In genomic region chr17:76546556-76547182, GRCh38 we compare ENCODE assay signal across 11 cellular contexts. TPM values are rescaled to one million over a fixed set of nuclear protein-coding genes. Genes with fewer than 3 reads are reported as not detected.
DNase-seq lines count a peak whose midpoint lies in the region; ATAC-seq and TF ChIP-seq lines count a peak whose summit lies in the region.
"Had no signal": no experiment of that assay in that cellular context is flagged by ENCODE, and none has a peak within 500 bp of the region (broad histone marks: within the 10 kb centered on the region; RNA-seq: fewer than 3 reads in every experiment).

No MANE protein-coding gene starts in this region.

- H3K36me3 ChIP-seq in ACC112 (ENCODE audit: insufficient read depth, low read length) (no peaks in the 10 kb centered on the region), aorta (ENCODE audit: control insufficient read depth in 1 of 2, insufficient read depth in 2 of 2, low read length in 1 of 2) (no peaks in the 10 kb centered on the region)

- no peak overlapping the region for H2AFZ ChIP-seq in ACC112 (ENCODE audit: low read length, unreplicated experiment)

- ATAC-seq in HG03342 (IDR thresholded peaks at IDR 0.05; ENCODE audit: unreplicated experiment) (no peak), aorta (ENCODE audit: low FRiP score) (no peak)

- H3K27ac ChIP-seq in ACC112 (ENCODE audit: low read depth, low read length) (peak overlapping the region; percentile 93), aorta (ENCODE audit: low read depth in 1 of 2, low read length in 2 of 2) (no peak overlapping the region)
- H3K27ac ChIP-seq: HL-60 had no signal

- no peak overlapping the region for H3K4me3 ChIP-seq in ACC112 (ENCODE audit: low read depth, low read length)
- H3K4me3 ChIP-seq in astrocyte of the spinal cord (ENCODE audit: low read depth, low read length): no peak overlapping the region
- no peak overlapping the region for H3K4me3 ChIP-seq in aorta (ENCODE audit: low read length in 2 of 2)

- H3K36me3 Mint-ChIP-seq in HFFc6 (ENCODE audit: low read depth): no peaks in the 10 kb centered on the region
- H3K36me3 Mint-ChIP-seq: memory B cell had no signal

- H3K27me3 ChIP-seq in ACC112 (ENCODE audit: insufficient read depth, low read length) (no peaks in the 10 kb centered on the region), aorta (ENCODE audit: control insufficient read depth in 1 of 2, insufficient read depth in 2 of 2, low read length in 1 of 2) (no peaks in the 10 kb centered on the region)

- peaks cover 14% of the 10 kb centered on the region for H3K4me1 Mint-ChIP-seq in HFFc6 (ENCODE audit: low read depth)
- H3K4me1 Mint-ChIP-seq: memory B cell had no signal

- no peaks in the 10 kb centered on the region for H3K9me3 ChIP-seq in aorta (ENCODE audit: control insufficient read depth, low read length)

- WGBS in aorta, 2 donors: 74 to 80% methylated on average over 11 of the region's 11 CpGs

- H3K79me2 ChIP-seq in ACC112 (ENCODE audit: control insufficient read depth, insufficient read depth, low read length, unreplicated experiment): no peaks in the 10 kb centered on the region

- H3K9me3 Mint-ChIP-seq in HFFc6: no peaks in the 10 kb centered on the region
- H3K9me3 Mint-ChIP-seq: activated T-helper 1 cell treated with anti-CD3 and anti-CD28 coated beads, Interleukin-12 subunit alpha, Interleukin-12 subunit beta, Interleukin-2, Interleukin-4 antibody, amounts not matched to agents 30 ng/mL and 10 ng/mL and 1 ng/mL, durations not matched to agents 14 hours and 24 hours and 36 hours; memory B cell had no signal

- DNase-seq in HFFc6 (peak; percentile 91), astrocyte of the spinal cord (ENCODE audit: low read depth, low spot score) (peak; percentile 86), kidney tubule cell (ENCODE audit: low spot score) (peak; percentile 84), aorta (no peak), NOMO-1 treated with dmso at 0.1 percent for 144 hours (lab: John Stamatoyannopoulos, UW; ENCODE audit: unreplicated experiment) (no peak)
- DNase-seq in activated CD8-positive, alpha-beta memory T cell treated with anti-CD3 and anti-CD28 coated beads, Interleukin-2, amount 50 U/mL, for 48 hours: no peak

- peaks cover 40% of the 10 kb centered on the region for H3K4me1 ChIP-seq in ACC112 (ENCODE audit: control insufficient read depth, insufficient read depth, low read length, unreplicated experiment)
- no peaks in the 10 kb centered on the region for H3K4me1 ChIP-seq in aorta (ENCODE audit: control insufficient read depth in 1 of 2, insufficient read depth in 2 of 2, low read length in 2 of 2)

- TF ChIP-seq CTCF in HFFc6 (IDR thresholded peaks at IDR 0.05): no peak
- no peak for TF ChIP-seq CTCF in astrocyte of the spinal cord (IDR thresholded peaks at IDR 0.05; ENCODE audit: low read depth, low read length)

- intact Hi-C loops in aorta (cut with DNase I): loop anchor here in 1 of 2 donors (1.0 kb wide), 1 partner anchor 23 kb away; no protein-coding TSS in a partner anchor

- in situ Hi-C loops in astrocyte of the spinal cord (cut with HindIII; ENCODE audit: low sequenced_read_pairs): no loop called here

- H3K27ac Mint-ChIP-seq in HFFc6: no peak overlapping the region
- H3K27ac Mint-ChIP-seq: activated T-helper 1 cell treated with anti-CD3 and anti-CD28 coated beads, Interleukin-12 subunit alpha, Interleukin-12 subunit beta, Interleukin-2, Interleukin-4 antibody, amounts not matched to agents 30 ng/mL and 10 ng/mL and 1 ng/mL, durations not matched to agents 14 hours and 24 hours and 36 hours; memory B cell had no signal

- no peak overlapping the region; the same call in none of the 2 replicates for H3K4me3 Mint-ChIP-seq in HFFc6
- H3K4me3 Mint-ChIP-seq: activated T-helper 1 cell treated with anti-CD3 and anti-CD28 coated beads, Interleukin-12 subunit alpha, Interleukin-12 subunit beta, Interleukin-2, Interleukin-4 antibody, amounts not matched to agents 30 ng/mL and 10 ng/mL and 1 ng/mL, durations not matched to agents 14 hours and 24 hours and 36 hours; memory B cell had no signal

- H3K27me3 Mint-ChIP-seq in HFFc6 (ENCODE audit: insufficient read depth): peaks cover 7% of the 10 kb centered on the region

RNA-seq across cellular contexts. Expression of gene PRCD, which starts 6.8 kb away (rescaled TPM):
- total RNA-seq in HFFc6 (2021; fragmentation: NEBNext Ultra II Directional; extraction: Animal tissue kit (Norgen Biotek cat#: 25700)): not detected
- total RNA-seq in aorta: 1 to 10 TPM; 1.2 to 8.6 TPM
- not detected for polyA plus RNA-seq in aorta
- total RNA-seq: activated T-helper 1 cell treated with anti-CD3 and anti-CD28 coated beads, Interleukin-12 subunit alpha, Interleukin-12 subunit beta, Interleukin-2, Interleukin-4 antibody, amounts not matched to agents 30 ng/mL and 10 ng/mL and 1 ng/mL, durations not matched to agents 14 hours and 24 hours and 36 hours had no signal

RNA-seq across cellular contexts. Expression of gene CYGB, which starts 9.2 kb away (rescaled TPM):
- total RNA-seq in HFFc6 (2021; fragmentation: NEBNext Ultra II Directional; extraction: Animal tissue kit (Norgen Biotek cat#: 25700)): under 1 TPM; 0.26 to 0.66 (median 0.33) TPM
- 10 to 100 TPM; 22.4 to 26.6 TPM for total RNA-seq in aorta
- 1 to 10 TPM in 1 of 2 donors, under 1 TPM in 1; 0.95 to 2.1 TPM for polyA plus RNA-seq in aorta
- total RNA-seq: activated T-helper 1 cell treated with anti-CD3 and anti-CD28 coated beads, Interleukin-12 subunit alpha, Interleukin-12 subunit beta, Interleukin-2, Interleukin-4 antibody, amounts not matched to agents 30 ng/mL and 10 ng/mL and 1 ng/mL, durations not matched to agents 14 hours and 24 hours and 36 hours had no signal

RNA-seq across cellular contexts. Expression of gene ST6GALNAC2, which starts 39.0 kb away (rescaled TPM):
- under 1 TPM in 5 of 6 experiments, not detected in 1; 0.20 to 0.71 (median 0.34) TPM for total RNA-seq in HFFc6 (2021; fragmentation: NEBNext Ultra II Directional; extraction: Animal tissue kit (Norgen Biotek cat#: 25700))
- total RNA-seq in aorta: 1 to 10 TPM; 2.5 to 7.6 TPM
- 1 to 10 TPM in 1 of 2 donors, not detected in 1; 2.0 TPM for polyA plus RNA-seq in aorta
- total RNA-seq: activated T-helper 1 cell treated with anti-CD3 and anti-CD28 coated beads, Interleukin-12 subunit alpha, Interleukin-12 subunit beta, Interleukin-2, Interleukin-4 antibody, amounts not matched to agents 30 ng/mL and 10 ng/mL and 1 ng/mL, durations not matched to agents 14 hours and 24 hours and 36 hours had no signal

RNA-seq across cellular contexts. Expression of gene RHBDF2, which starts 45.4 kb away (rescaled TPM):
- total RNA-seq in HFFc6 (2021; fragmentation: NEBNext Ultra II Directional; extraction: Animal tissue kit (Norgen Biotek cat#: 25700)): 10 to 100 TPM in 2 of 6 experiments, 1 to 10 TPM in 4; 7.1 to 13.1 (median 9.4) TPM
- total RNA-seq in aorta: 10 to 100 TPM; 30.9 to 45.0 TPM
- polyA plus RNA-seq in aorta: 10 to 100 TPM in 1 of 2 donors, 1 to 10 TPM in 1; 2.6 to 11.0 TPM

Comparison
In these comparisons a context has a peak if more than half of its experiments do, and no peak if none do; other contexts are left out.
1. DNase-seq: peak in HFFc6 (single experiment), astrocyte of the spinal cord (single experiment) and kidney tubule cell (single experiment); none in aorta (0 of 2), activated CD8-positive, alpha-beta memory T cell treated with anti-CD3 and anti-CD28 coated beads, Interleukin-2, amount 50 U/mL, for 48 hours (single experiment) and NOMO-1 treated with dmso at 0.1 percent for 144 hours (single experiment).
2. RNA of gene CYGB, which starts 9.2 kb away (total RNA-seq): 22.4 to 26.6 TPM in aorta; 0.26 to 0.66 TPM in HFFc6; every median in the first group is over 10 times any median in the second.